29 cellular contexts compared by ENCODE assay signal in the genomic region with DNA sequence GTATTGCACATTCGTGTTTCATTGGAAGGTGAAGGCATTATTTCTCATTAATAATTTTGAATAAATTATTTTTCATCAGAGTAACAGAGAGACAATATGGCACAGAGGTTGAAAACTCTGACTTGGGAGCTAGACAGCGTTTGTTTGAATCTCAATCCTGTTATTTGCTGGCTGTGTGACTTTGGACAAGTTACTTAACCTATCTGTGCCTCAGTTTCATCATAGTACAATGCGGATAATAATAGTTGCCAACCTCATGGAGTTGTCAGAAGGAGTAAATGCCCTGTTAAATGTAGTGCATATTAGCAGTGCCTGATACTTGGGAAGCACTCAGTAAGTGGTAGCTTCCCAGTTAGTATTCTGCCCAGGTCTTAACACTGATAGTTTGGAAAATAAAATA.
"Had no signal": no experiment of that assay in that cellular context is flagged by ENCODE, and none has a peak within 500 bp of the region (broad histone marks: within the 10 kb centered on the region; RNA-seq: fewer than 3 reads in every experiment).

No MANE protein-coding gene starts in this region.

- H3K27me3 Mint-ChIP-seq: stimulated activated memory B cell treated with anti-CD40 and anti-IgM and Interleukin-4, amounts not matched to agents 10 μg/mL and 1 μg/mL and 100 μg/mL, for 72 hours; stimulated activated naive B cell treated with anti-CD40 and anti-IgM and Interleukin-4, amounts not matched to agents 10 μg/mL and 1 μg/mL and 100 μg/mL, for 72 hours; stimulated activated naive CD8-positive, alpha-beta T cell treated with anti-CD3 and anti-CD28 coated beads, Interleukin-15, amount 100 ng/mL, for 72 hours; stimulated activated naive CD8-positive, alpha-beta T cell treated with anti-CD3 and anti-CD28 coated beads, Interleukin-15, Interleukin-2, amounts not matched to agents 100 ng/mL and 50 ng/mL, for 24 hours had no signal

- H3K4me3 Mint-ChIP-seq: stimulated activated effector memory CD8-positive, alpha-beta T cell treated with anti-CD3 and anti-CD28 coated beads, Interleukin-12 subunit alpha, Interleukin-12 subunit beta, amount 100 ng/mL, for 72 hours; stimulated activated memory B cell treated with anti-CD40 and anti-IgM and Interleukin-4, amounts not matched to agents 10 μg/mL and 1 μg/mL and 100 μg/mL, for 72 hours; stimulated activated naive B cell treated with anti-CD40 and anti-IgM and Interleukin-4, amounts not matched to agents 10 μg/mL and 1 μg/mL and 100 μg/mL, for 72 hours; stimulated activated naive CD8-positive, alpha-beta T cell treated with anti-CD3 and anti-CD28 coated beads, Interleukin-15, amount 100 ng/mL, for 72 hours; stimulated activated naive CD8-positive, alpha-beta T cell treated with anti-CD3 and anti-CD28 coated beads, Interleukin-15, Interleukin-2, amounts not matched to agents 100 ng/mL and 50 ng/mL, for 24 hours; type B pancreatic cell had no signal

- H3K9me3 ChIP-seq: stomach, suprapubic skin, testis, thoracic aorta, thyroid gland, tibial artery, tibial nerve, transverse colon, upper lobe of left lung, upper lobe of right lung, uterus, vagina had no signal

- H3K27ac Mint-ChIP-seq: stimulated activated effector memory CD8-positive, alpha-beta T cell treated with anti-CD3 and anti-CD28 coated beads, Interleukin-12 subunit alpha, Interleukin-12 subunit beta, amount 100 ng/mL, for 72 hours; stimulated activated memory B cell treated with anti-CD40 and anti-IgM and Interleukin-4, amounts not matched to agents 10 μg/mL and 1 μg/mL and 100 μg/mL, for 72 hours; stimulated activated naive B cell treated with anti-CD40 and anti-IgM and Interleukin-4, amounts not matched to agents 10 μg/mL and 1 μg/mL and 100 μg/mL, for 72 hours; stimulated activated naive CD8-positive, alpha-beta T cell treated with anti-CD3 and anti-CD28 coated beads, Interleukin-15, amount 100 ng/mL, for 72 hours; stimulated activated naive CD8-positive, alpha-beta T cell treated with anti-CD3 and anti-CD28 coated beads, Interleukin-15, Interleukin-2, amounts not matched to agents 100 ng/mL and 50 ng/mL, for 24 hours; type B pancreatic cell had no signal

- DNase-seq: stimulated activated CD4-positive, alpha-beta T cell treated with anti-CD3 and anti-CD28 coated beads, Interleukin-2, amount 100 ng/mL, for 48 hours; stimulated activated CD4-positive, alpha-beta T cell treated with anti-CD3 and anti-CD28 coated beads, Interleukin-4, amount 100 ng/mL, for 1 hour; stimulated activated CD4-positive, alpha-beta T cell treated with anti-CD3 and anti-CD28 coated beads, Interleukin-4, amount 100 ng/mL, for 24 hours; stimulated activated CD4-positive, alpha-beta T cell treated with anti-CD3 and anti-CD28 coated beads, Interleukin-4, amount 100 ng/mL, for 4 hours; stimulated activated CD8-positive, alpha-beta memory T cell treated with anti-CD3 and anti-CD28 coated beads, Interleukin-4, amount 100 ng/mL, for 48 hours; stimulated activated naive B cell treated with anti-CD40 and anti-IgM and Interleukin-4, amounts not matched to agents 10 μg/mL and 1 μg/mL and 100 μg/mL, for 72 hours; stimulated activated naive CD4-positive, alpha-beta T cell; stimulated activated naive CD4-positive, alpha-beta T cell treated with Interleukin-2 at 50 U/mL for 16 hours; stimulated activated naive CD8-positive, alpha-beta T cell treated with anti-CD3 and anti-CD28 coated beads, Interleukin-15, amount 100 ng/mL, for 72 hours; stimulated activated naive CD8-positive, alpha-beta T cell treated with anti-CD3 and anti-CD28 coated beads, Interleukin-15, Interleukin-2, amounts not matched to agents 100 U/mL and 50 U/mL, for 24 hours; stomach; substantia nigra; testis; thyroid gland; tibial artery; transverse colon; trophoblast cell; upper lobe of left lung; upper lobe of right lung; uterus had no signal

- H3K4me3 ChIP-seq: stomach, suprapubic skin, testis, thoracic aorta, thyroid gland, tibial artery, tibial nerve, transverse colon, upper lobe of left lung, upper lobe of right lung, uterus, vagina had no signal

- ATAC-seq: stimulated activated effector memory CD8-positive, alpha-beta T cell treated with anti-CD3 and anti-CD28 coated beads, Interleukin-12 subunit alpha, Interleukin-12 subunit beta, amount 100 ng/mL, for 72 hours; stimulated activated memory B cell treated with anti-CD40 and anti-IgM and Interleukin-4, amounts not matched to agents 10 μg/mL and 1 μg/mL and 100 μg/mL, for 72 hours; stimulated activated naive B cell treated with anti-CD40 and anti-IgM and Interleukin-4, amounts not matched to agents 10 μg/mL and 1 μg/mL and 100 μg/mL, for 72 hours; stimulated activated naive CD8-positive, alpha-beta T cell treated with anti-CD3 and anti-CD28 coated beads, Interleukin-15, amount 100 ng/mL, for 72 hours; stimulated activated naive CD8-positive, alpha-beta T cell treated with anti-CD3 and anti-CD28 coated beads, Interleukin-15, Interleukin-2, amounts not matched to agents 100 U/mL and 50 U/mL, for 24 hours; upper lobe of right lung had no signal

- H3K27ac ChIP-seq: stomach, suprapubic skin, testis, thoracic aorta, thyroid gland, tibial artery, tibial nerve, transverse colon, upper lobe of left lung, upper lobe of right lung, uterus, vagina had no signal

- H3K36me3 ChIP-seq: stomach, suprapubic skin, thoracic aorta, thyroid gland, tibial artery, tibial nerve, transverse colon, upper lobe of left lung, upper lobe of right lung, uterus, vagina had no signal

- H3K4me1 ChIP-seq: stomach, suprapubic skin, testis, thyroid gland, tibial artery, tibial nerve, transverse colon, upper lobe of left lung, upper lobe of right lung, uterus, vagina had no signal

- H3K36me3 Mint-ChIP-seq: stimulated activated effector memory CD8-positive, alpha-beta T cell treated with anti-CD3 and anti-CD28 coated beads, Interleukin-12 subunit alpha, Interleukin-12 subunit beta, amount 100 ng/mL, for 72 hours; stimulated activated memory B cell treated with anti-CD40 and anti-IgM and Interleukin-4, amounts not matched to agents 10 μg/mL and 1 μg/mL and 100 μg/mL, for 72 hours; stimulated activated naive B cell treated with anti-CD40 and anti-IgM and Interleukin-4, amounts not matched to agents 10 μg/mL and 1 μg/mL and 100 μg/mL, for 72 hours; type B pancreatic cell had no signal

- H3K4me1 Mint-ChIP-seq: stimulated activated effector memory CD8-positive, alpha-beta T cell treated with anti-CD3 and anti-CD28 coated beads, Interleukin-12 subunit alpha, Interleukin-12 subunit beta, amount 100 ng/mL, for 72 hours; stimulated activated memory B cell treated with anti-CD40 and anti-IgM and Interleukin-4, amounts not matched to agents 10 μg/mL and 1 μg/mL and 100 μg/mL, for 72 hours; stimulated activated naive B cell treated with anti-CD40 and anti-IgM and Interleukin-4, amounts not matched to agents 10 μg/mL and 1 μg/mL and 100 μg/mL, for 72 hours; stimulated activated naive CD8-positive, alpha-beta T cell treated with anti-CD3 and anti-CD28 coated beads, Interleukin-15, amount 100 ng/mL, for 72 hours had no signal

- H3K27me3 ChIP-seq: stomach, suprapubic skin, testis, thyroid gland, tibial artery, tibial nerve, transverse colon, upper lobe of left lung, upper lobe of right lung, uterus, vagina had no signal

- FAIRE-seq: urothelium cell line had no signal

- H3K9me3 Mint-ChIP-seq: stimulated activated memory B cell treated with anti-CD40 and anti-IgM and Interleukin-4, amounts not matched to agents 10 μg/mL and 1 μg/mL and 100 μg/mL, for 72 hours; stimulated activated naive B cell treated with anti-CD40 and anti-IgM and Interleukin-4, amounts not matched to agents 10 μg/mL and 1 μg/mL and 100 μg/mL, for 72 hours; stimulated activated naive CD8-positive, alpha-beta T cell treated with anti-CD3 and anti-CD28 coated beads, Interleukin-15, amount 100 ng/mL, for 72 hours; stimulated activated naive CD8-positive, alpha-beta T cell treated with anti-CD3 and anti-CD28 coated beads, Interleukin-15, Interleukin-2, amounts not matched to agents 100 ng/mL and 50 ng/mL, for 24 hours; type B pancreatic cell had no signal
